Comparison of ENCODE assay signal across 28 cellular contexts in genomic region chr5:1322955-1323802, GRCh38. TPM values are rescaled to one million over a fixed set of nuclear protein-coding genes. Genes with fewer than 3 reads are reported as not detected.
DNase-seq lines count a peak whose midpoint lies in the region; ATAC-seq, FAIRE-seq and TF ChIP-seq lines count a peak whose summit lies in the region.
"Had no signal": no experiment of that assay in that cellular context is flagged by ENCODE, and none has a peak within 500 bp of the region (broad histone marks: within the 10 kb centered on the region; RNA-seq: fewer than 3 reads in every experiment).

No MANE protein-coding gene starts in this region.

- H3K4me3 ChIP-seq in SK-N-SH (ENCODE audit: low read depth in 2 of 2, low read length in 1 of 2) = no peak overlapping the region
- H3K4me3 ChIP-seq in osteoblast (ENCODE audit: insufficient read depth, low read length) = no peak overlapping the region
- H3K4me3 ChIP-seq: GM23248, left ventricle myocardium inferior, PC-9, right atrium auricular region, SJSA1, transverse colon had no signal

- ATAC-seq in SK-N-SH treated with all-trans-retinoic acid at 6 μM for 48 hours = no peak
- ATAC-seq in activated B cell treated with CpG ODN at 0.5 μM for 24 hours (ENCODE audit: low read depth) = no peak
- no peak for ATAC-seq in GM18861 (IDR thresholded peaks at IDR 0.05; ENCODE audit: unreplicated experiment)
- ATAC-seq: CD8-positive, alpha-beta T cell; naive thymus-derived CD8-positive, alpha-beta T cell had no signal

- no peaks in the 10 kb centered on the region for H3K27me3 Mint-ChIP-seq in activated B cell treated with CpG ODN at 0.5 μM for 24 hours
- H3K27me3 Mint-ChIP-seq: brain; naive thymus-derived CD8-positive, alpha-beta T cell; stimulated activated naive CD8-positive, alpha-beta T cell treated with anti-CD3 and anti-CD28 coated beads, Interleukin-15, Interleukin-2, amounts not matched to agents 100 ng/mL and 50 ng/mL, for 24 hours had no signal

- H3K27ac ChIP-seq in SK-N-SH (ENCODE audit: low read depth in 2 of 2, low read length in 1 of 2) = no peak overlapping the region
- no peak overlapping the region for H3K27ac ChIP-seq in osteoblast (ENCODE audit: low read depth, low read length)
- H3K27ac ChIP-seq: 22Rv1, GM23248, left ventricle myocardium inferior, PC-9, right atrium auricular region, SJSA1, transverse colon had no signal

- H3K27me3 ChIP-seq in SK-N-SH (ENCODE audit: insufficient read depth) (no peaks in the 10 kb centered on the region), osteoblast (ENCODE audit: insufficient read depth, low read length) (no peaks in the 10 kb centered on the region)
- H3K27me3 ChIP-seq: right atrium auricular region, SJSA1, transverse colon had no signal

- H3F3A ChIP-seq in SK-N-SH (replicated peaks; ENCODE audit: insufficient read depth) = peaks cover 14% of the 10 kb centered on the region

- H3K9me2 ChIP-seq in SK-N-SH = no peaks in the 10 kb centered on the region

- 94% methylated on average over 9 of the region's 24 CpGs for WGBS in SK-N-SH (ENCODE audit: low lambda C conversion rate)

- FAIRE-seq in D721Med (lab: Jason Lieb, UNC) (no peak), frontal cortex (lab: Jason Lieb, UNC) (no peak)

- CTCF ChIA-PET in SK-N-SH (lab: Yijun Ruan, JAX) = no interaction called here
- CTCF ChIA-PET in activated B cell treated with CpG ODN at 0.5 μM for 24 hours (lab: Charles Lee) = no interaction called here

- POLR2A ChIA-PET in SK-N-SH (lab: Yijun Ruan, JAX) (no interaction called here), activated B cell treated with CpG ODN at 0.5 μM for 24 hours (lab: Charles Lee) (no interaction called here)

- H3K4me1 ChIP-seq in SK-N-SH (ENCODE audit: control insufficient read depth in 1 of 2, insufficient read depth in 2 of 2, low read depth in 1 of 2, low read length in 1 of 2) (no peaks in the 10 kb centered on the region), osteoblast (ENCODE audit: insufficient read depth, low read length) (no peaks in the 10 kb centered on the region)
- H3K4me1 ChIP-seq: left ventricle myocardium inferior, right atrium auricular region, transverse colon had no signal

- intact Hi-C loops in activated B cell treated with CpG ODN at 0.5 μM for 24 hours (cut with micrococcal nuclease) = no loop called here

- in situ Hi-C loops in GM13977 (cut with MboI; ENCODE audit: low pct_unique_long_range_greater_than_20kb, low sequenced_read_pairs, unreplicated experiment) = no loop called here

- no peak overlapping the region for H3K27ac Mint-ChIP-seq in activated B cell treated with CpG ODN at 0.5 μM for 24 hours
- H3K27ac Mint-ChIP-seq: CD8-positive, alpha-beta T cell; stimulated activated naive CD8-positive, alpha-beta T cell treated with anti-CD3 and anti-CD28 coated beads, Interleukin-15, Interleukin-2, amounts not matched to agents 100 ng/mL and 50 ng/mL, for 24 hours; T-helper 1 cell treated with Interleukin-12 subunit alpha and Interleukin-12 subunit beta and Interleukin-4 antibody, amounts not matched to agents 30 μg/mL and 1 μg/mL, for 36 hours had no signal

- H2AFZ ChIP-seq in SK-N-SH (ENCODE audit: low read depth) (no peak overlapping the region), osteoblast (ENCODE audit: low read length) (no peak overlapping the region)
- H2AFZ ChIP-seq: GM23248, PC-9 had no signal

- TF ChIP-seq EP300 in SK-N-SH (IDR thresholded peaks at IDR 0.05; ENCODE audit: borderline replicate concordance in 1 of 2, low read depth in 1 of 2, low read length in 1 of 2) = no peak

- TF ChIP-seq CTCF in SK-N-SH (IDR thresholded peaks at IDR 0.05) = no peak
- TF ChIP-seq CTCF in D721Med (IDR thresholded peaks at IDR 0.05; ENCODE audit: insufficient read depth, missing control alignments) = no peak
- no peak for TF ChIP-seq CTCF in activated B cell treated with CpG ODN at 0.5 μM for 24 hours (IDR thresholded peaks at IDR 0.05)
- no peak for TF ChIP-seq CTCF in osteoblast (IDR thresholded peaks at IDR 0.05; ENCODE audit: extremely low read depth, low read depth, low read length)
- TF ChIP-seq CTCF in GM13977 (IDR thresholded peaks at IDR 0.05; ENCODE audit: extremely low read depth, insufficient read depth, missing control alignments) = no peak

- H4K20me1 ChIP-seq in SK-N-SH (ENCODE audit: insufficient read depth) (no peaks in the 10 kb centered on the region), osteoblast (ENCODE audit: insufficient read depth, low read length) (no peaks in the 10 kb centered on the region)

- no peak for DNase-seq in SK-N-SH
- DNase-seq in D721Med (ENCODE audit: insufficient read length, low spot score) = peak; percentile 3
- peak; percentile 9 for DNase-seq in activated B cell treated with CpG ODN at 0.5 μM for 24 hours
- peak; percentile 60 for DNase-seq in osteoblast (ENCODE audit: insufficient read length, low spot score, missing footprints)
- no peak for DNase-seq in GM13977 (ENCODE audit: low spot score)
- DNase-seq in frontal cortex (ENCODE audit: low spot score in 2 of 2) = no peak
- DNase-seq: activated CD4-positive, alpha-beta T cell treated with anti-CD3 and anti-CD28 coated beads for 48 hours; CD8-positive, alpha-beta T cell; effector CD8-positive, alpha-beta T cell; foreskin fibroblast; GM23248; left ventricle myocardium inferior; midbrain; NCI-H1436 treated with DMSO at 0.1 percent for 48 hours; NCI-H510A treated with DMSO at 0.1 percent for 48 hours; NK-92 treated with Interleukin-12 subunit alpha and Interleukin-12 subunit beta, amount 100 ng/mL, for 24 hours; PC-9; transverse colon had no signal

- H3K9me3 ChIP-seq in SK-N-SH = no peaks in the 10 kb centered on the region
- no peaks in the 10 kb centered on the region for H3K9me3 ChIP-seq in osteoblast (ENCODE audit: low read depth, low read length)
- H3K9me3 ChIP-seq: left ventricle myocardium inferior, right atrium auricular region, transverse colon had no signal

- no peak overlapping the region for H3K4me3 Mint-ChIP-seq in activated B cell treated with CpG ODN at 0.5 μM for 24 hours
- H3K4me3 Mint-ChIP-seq: brain; CD8-positive, alpha-beta T cell; naive thymus-derived CD8-positive, alpha-beta T cell; stimulated activated naive CD8-positive, alpha-beta T cell treated with anti-CD3 and anti-CD28 coated beads, Interleukin-15, Interleukin-2, amounts not matched to agents 100 ng/mL and 50 ng/mL, for 24 hours; T-helper 1 cell treated with Interleukin-12 subunit alpha and Interleukin-12 subunit beta and Interleukin-4 antibody, amounts not matched to agents 30 μg/mL and 1 μg/mL, for 36 hours had no signal

- H3K36me3 ChIP-seq in SK-N-SH (replicated peaks in 1 of 2; ENCODE audit: control insufficient read depth in 1 of 2, insufficient read depth in 2 of 2, low read length in 1 of 2) (peaks cover 9 to 74% of the 10 kb centered on the region in 2 experiments), osteoblast (ENCODE audit: insufficient read depth, low read length) (peaks cover 46% of the 10 kb centered on the region)

- peaks cover 76% of the 10 kb centered on the region for H3K36me3 Mint-ChIP-seq in activated B cell treated with CpG ODN at 0.5 μM for 24 hours (ENCODE audit: low read depth)

- H3K4me1 Mint-ChIP-seq in activated B cell treated with CpG ODN at 0.5 μM for 24 hours = no peaks in the 10 kb centered on the region
- H3K4me1 Mint-ChIP-seq: brain had no signal

- no peaks in the 10 kb centered on the region for H3K9me3 Mint-ChIP-seq in activated B cell treated with CpG ODN at 0.5 μM for 24 hours
- H3K9me3 Mint-ChIP-seq: brain; CD8-positive, alpha-beta T cell; naive thymus-derived CD8-positive, alpha-beta T cell; stimulated activated naive CD8-positive, alpha-beta T cell treated with anti-CD3 and anti-CD28 coated beads, Interleukin-15, Interleukin-2, amounts not matched to agents 100 ng/mL and 50 ng/mL, for 24 hours; T-helper 1 cell treated with Interleukin-12 subunit alpha and Interleukin-12 subunit beta and Interleukin-4 antibody, amounts not matched to agents 30 μg/mL and 1 μg/mL, for 36 hours had no signal

- TF ChIP-seq RAD21 in SK-N-SH (IDR thresholded peaks at IDR 0.05; ENCODE audit: low read length) = no peak

- H3K79me2 ChIP-seq in SK-N-SH (ENCODE audit: insufficient read depth) (no peaks in the 10 kb centered on the region; the same call in 1 of the 2 replicates), osteoblast (ENCODE audit: insufficient read depth, low read length) (no peaks in the 10 kb centered on the region)

- H3K4me2 ChIP-seq in SK-N-SH (no peak overlapping the region), osteoblast (ENCODE audit: insufficient read depth, low read length) (no peak overlapping the region)
- H3K4me2 ChIP-seq: PC-9 had no signal

- H3K9ac ChIP-seq in SK-N-SH = no peak overlapping the region
- H3K9ac ChIP-seq: GM23248 had no signal

TF ChIP-seq in SK-N-SH, 30 proteins besides CTCF, POLR2A, EP300 and RAD21:
- TF ChIP-seq ELF1 (IDR thresholded peaks at IDR 0.05) = no peak
- TF ChIP-seq NFIC (IDR thresholded peaks at IDR 0.05; ENCODE audit: borderline replicate concordance) = 0 out of 2 replicates have a peak, but pooled peaks have one; percentile 21
- TF ChIP-seq SIN3A (IDR thresholded peaks at IDR 0.05; ENCODE audit: borderline replicate concordance, low read depth, low read length) = no peak

TF ChIP-seq in SK-N-SH treated with all-trans-retinoic acid at 6 μM for 48 hours, 23 proteins besides CTCF, POLR2A, EP300 and RAD21 (continues in another document):
- TF ChIP-seq ZNF70 (CRISPR knock-in tag; IDR thresholded peaks at IDR 0.05) (no peak), ZNF565 (CRISPR knock-in tag; conservative IDR thresholded peaks at IDR 0.05; ENCODE audit: low read depth) (no peak), ZC3H10 (CRISPR knock-in tag; IDR thresholded peaks at IDR 0.05) (no peak)

RNA-seq across cellular contexts. Expression of gene CLPTM1L, which starts 21.7 kb away (rescaled TPM):
- polyA plus RNA-seq in SK-N-SH (2012; rRNA removed) = 202 TPM in 2 replicates
- polyA plus RNA-seq in SK-N-SH (2012; cell fraction: cytosol; rRNA removed) = 166 and 192 TPM in 2 replicates
- polyA plus RNA-seq in SK-N-SH (2012; cell fraction: nucleus; rRNA removed) = 210 and 234 TPM in 2 replicates
- total RNA-seq in activated B cell treated with CpG ODN at 0.5 μM for 24 hours (87.5 and 100 TPM in 2 replicates), osteoblast (134 and 139 TPM in 2 replicates), frontal cortex (104 TPM)

RNA-seq across cellular contexts. Expression of gene TERT, which starts 28.3 kb away (rescaled TPM):
- 1.8 and 2.4 TPM in 2 replicates for polyA plus RNA-seq in SK-N-SH (2012; rRNA removed)
- 0.37 and 0.90 TPM in 2 replicates for polyA plus RNA-seq in SK-N-SH (2012; cell fraction: cytosol; rRNA removed)
- 11.8 and 18.1 TPM in 2 replicates for polyA plus RNA-seq in SK-N-SH (2012; cell fraction: nucleus; rRNA removed)
- total RNA-seq in activated B cell treated with CpG ODN at 0.5 μM for 24 hours (0.22 and 0.35 TPM in 2 replicates), osteoblast (not detected in 2 replicates), frontal cortex (not detected)
- total RNA-seq: GM23248, left ventricle myocardium inferior, osteocyte, right atrium auricular region, transverse colon had no signal
- polyA plus RNA-seq: GM23248 had no signal

Comparison
In these comparisons a context has a peak if more than half of its experiments do, and no peak if none do; other contexts are left out.
1. DNase-seq: peak in D721Med (single experiment), activated B cell treated with CpG ODN at 0.5 μM for 24 hours (single experiment) and osteoblast (single experiment); none in SK-N-SH (single experiment), GM13977 (single experiment) and frontal cortex (0 of 2).